11 cellular contexts compared by ENCODE assay signal in genomic region chr14:80356413-80356812, GRCh38.
DNase-seq lines count a peak whose midpoint lies in the region; ATAC-seq, FAIRE-seq and TF ChIP-seq lines count a peak whose summit lies in the region.
"Had no signal": no experiment of that assay in that cellular context is flagged by ENCODE, and none has a peak within 500 bp of the region (broad histone marks: within the 10 kb centered on the region; RNA-seq: fewer than 3 reads in every experiment).

No MANE protein-coding gene starts in this region.

- H3K4me2 ChIP-seq in DOHH2 (ENCODE audit: low read length) = no peak overlapping the region

- H3K4me3 ChIP-seq in DOHH2 (ENCODE audit: low read length) (no peak overlapping the region), kidney (ENCODE audit: low read length in 2 of 2) (no peak overlapping the region)
- H3K4me3 ChIP-seq: mucosa of descending colon had no signal

- no peaks in the 10 kb centered on the region for H4K20me1 ChIP-seq in DOHH2 (ENCODE audit: control insufficient read depth, insufficient read depth, low read depth, low read length)

- intact Hi-C loops in kidney (cut with DNase I) = no loop called here

- no peaks in the 10 kb centered on the region for H3F3A ChIP-seq in DOHH2 (ENCODE audit: control insufficient read depth, insufficient read depth)

- TF ChIP-seq CTCF in DOHH2 (IDR thresholded peaks at IDR 0.05; ENCODE audit: low read depth, low read length, poor library complexity, severe bottlenecking) (peak; percentile 38), LNCAP (IDR thresholded peaks at IDR 0.05) (peak; percentile 54), kidney (IDR thresholded peaks at IDR 0.05; ENCODE audit: borderline replicate concordance, extremely low read depth, insufficient read depth) (peak; percentile 8)

- H3K36me3 ChIP-seq in DOHH2 (ENCODE audit: control insufficient read depth, low read length) (no peaks in the 10 kb centered on the region), kidney (ENCODE audit: control insufficient read depth in 1 of 2, insufficient read depth in 2 of 2, low read length in 2 of 2) (no peaks in the 10 kb centered on the region)

- ATAC-seq in GM21786 (IDR thresholded peaks at IDR 0.05; ENCODE audit: unreplicated experiment) = no peak
- ATAC-seq: effector memory CD8-positive, alpha-beta T cell; mucosa of descending colon had no signal

- H3K27me3 ChIP-seq in DOHH2 (ENCODE audit: control insufficient read depth, low read length) = no peaks in the 10 kb centered on the region

- no peaks in the 10 kb centered on the region for H3K4me1 ChIP-seq in DOHH2 (ENCODE audit: control insufficient read depth, low read length)
- no peaks in the 10 kb centered on the region for H3K4me1 ChIP-seq in kidney (ENCODE audit: control insufficient read depth in 1 of 2, insufficient read depth in 1 of 2, low read depth in 1 of 2, low read length in 2 of 2)

- peak; percentile 15 for DNase-seq in UCSD-AML1 (lab: John Stamatoyannopoulos, UW; ENCODE audit: unreplicated experiment)
- DNase-seq in kidney = no peak
- no peak for DNase-seq in GM19239 (ENCODE audit: insufficient read length, low spot score)
- DNase-seq in SK-N-DZ (ENCODE audit: low spot score) = no peak
- DNase-seq in activated effector memory CD4-positive, alpha-beta T cell treated with anti-CD3 and anti-CD28 coated beads, Interleukin-2, amount 50 U/mL, for 16 hours = no peak
- DNase-seq: activated CD4-positive, alpha-beta T cell treated with anti-CD3 and anti-CD28 coated beads, Interleukin-2, amount 50 U/mL, for 4 hours; effector memory CD8-positive, alpha-beta T cell; mucosa of descending colon had no signal

- no peak for FAIRE-seq in kidney (lab: Jason Lieb, UNC)
- no peak for FAIRE-seq in GM19239 (lab: Jason Lieb, UNC)

- H3K79me2 ChIP-seq in DOHH2 (ENCODE audit: control insufficient read depth, low read length) = no peaks in the 10 kb centered on the region

- H3K27ac ChIP-seq in DOHH2 (ENCODE audit: low read depth, low read length) = no peak overlapping the region
- H3K27ac ChIP-seq in kidney (ENCODE audit: low read depth in 2 of 2, low read length in 2 of 2) = no peak overlapping the region

- no peak overlapping the region for H3K9ac ChIP-seq in kidney (ENCODE audit: low read length in 2 of 2)

- no peaks in the 10 kb centered on the region for H3K9me3 ChIP-seq in DOHH2 (ENCODE audit: control insufficient read depth, insufficient read depth, low read length)
- no peaks in the 10 kb centered on the region for H3K9me3 ChIP-seq in kidney (ENCODE audit: control insufficient read depth in 1 of 2, low read length in 2 of 2)
- H3K9me3 ChIP-seq: mucosa of descending colon had no signal

- H3K9me2 ChIP-seq in DOHH2 (replicated peaks; ENCODE audit: control insufficient read depth, low read length) = no peaks in the 10 kb centered on the region
